ENCODE assay signal across 9 cellular contexts in genomic region chr9:136687721-136688223, GRCh38. TPM values are rescaled to one million over a fixed set of nuclear protein-coding genes. Genes with fewer than 3 reads are reported as not detected.
A peak's percentile ranks its signal among the peaks of the same experiment; 100 is the strongest.
DNase-seq lines count a peak whose midpoint lies in the region; ATAC-seq and TF ChIP-seq lines count a peak whose summit lies in the region.
"Had no signal": no experiment of that assay in that cellular context is flagged by ENCODE, and none has a peak within 500 bp of the region (broad histone marks: within the 10 kb centered on the region; RNA-seq: fewer than 3 reads in every experiment).

No MANE protein-coding gene starts in this region.

- no peak for TF ChIP-seq POLR2A in testis (IDR thresholded peaks at IDR 0.05)

- H3K27ac ChIP-seq in SK-N-MC = no peak overlapping the region
- H3K27ac ChIP-seq in testis = peak overlapping the region; percentile 20 to 76

- H3K9ac ChIP-seq in SK-N-MC (ENCODE audit: insufficient read length) = no peak overlapping the region

- H3K27ac Mint-ChIP-seq in activated CD8-positive, alpha-beta memory T cell treated with anti-CD3 and anti-CD28 coated beads, Interleukin-2, amount 10 ng/mL, durations not matched to agents 7 days and 5 days = no peak overlapping the region

- H3K4me1 Mint-ChIP-seq in activated CD8-positive, alpha-beta memory T cell treated with anti-CD3 and anti-CD28 coated beads, Interleukin-2, amount 10 ng/mL, durations not matched to agents 7 days and 5 days = peaks cover 13% of the 10 kb centered on the region

- no peaks in the 10 kb centered on the region for H3K9me3 ChIP-seq in SK-N-MC (ENCODE audit: low read depth, low read length)
- H3K9me3 ChIP-seq in testis = no peaks in the 10 kb centered on the region

- no peaks in the 10 kb centered on the region for H3K9me3 Mint-ChIP-seq in activated CD8-positive, alpha-beta memory T cell treated with anti-CD3 and anti-CD28 coated beads, Interleukin-2, amount 10 ng/mL, durations not matched to agents 7 days and 5 days (ENCODE audit: low read depth)

- in situ Hi-C loops in GM13976 (cut with MboI; ENCODE audit: low sequenced_read_pairs, unreplicated experiment) = no loop called here

- DNase-seq in activated CD8-positive, alpha-beta memory T cell treated with anti-CD3 and anti-CD28 coated beads, Interleukin-2, amount 10 ng/mL, durations not matched to agents 7 days and 5 days = peak; percentile 59
- DNase-seq in activated CD8-positive, alpha-beta memory T cell treated with anti-CD3 and anti-CD28 coated beads, Interleukin-2, amount 50 U/mL, for 48 hours = no peak
- DNase-seq in SK-N-MC (ENCODE audit: low read depth, low spot score) (no peak), testis (no peak), GM13976 (ENCODE audit: low spot score) (no peak)

- CTCF ChIA-PET in activated CD8-positive, alpha-beta memory T cell treated with anti-CD3 and anti-CD28 coated beads, Interleukin-2, amount 10 ng/mL, durations not matched to agents 7 days and 5 days (lab: Charles Lee) = interaction anchor here (1.2 to 7.6 kb wide), 5 partner anchors 12 to 155 kb away, joined by 3 to 33 read pairs (median 10); no protein-coding TSS in a partner anchor

- H3K36me3 ChIP-seq in SK-N-MC (ENCODE audit: insufficient read depth, low read length) = no peaks in the 10 kb centered on the region
- H3K36me3 ChIP-seq in testis (ENCODE audit: low read depth, missing control alignments) = no peaks in the 10 kb centered on the region

- H3K36me3 Mint-ChIP-seq in activated CD8-positive, alpha-beta memory T cell treated with anti-CD3 and anti-CD28 coated beads, Interleukin-2, amount 10 ng/mL, durations not matched to agents 7 days and 5 days = no peaks in the 10 kb centered on the region

- H3K4me3 ChIP-seq in SK-N-MC = peak overlapping the region; percentile 90; the same call in 1 of the 2 replicates
- peak overlapping the region; percentile 20 for H3K4me3 ChIP-seq in iPS-11a (ENCODE audit: low read depth, low read length)
- H3K4me3 ChIP-seq in testis = peak overlapping the region; percentile 57 to 87

- H3K27me3 ChIP-seq in testis = no peaks in the 10 kb centered on the region

- peaks cover 19% of the 10 kb centered on the region for H3K4me1 ChIP-seq in testis

- H3K4me3 Mint-ChIP-seq in activated CD8-positive, alpha-beta memory T cell treated with anti-CD3 and anti-CD28 coated beads, Interleukin-2, amount 10 ng/mL, durations not matched to agents 7 days and 5 days = no peak overlapping the region

- peak; percentile 8 for ATAC-seq in activated CD8-positive, alpha-beta memory T cell treated with anti-CD3 and anti-CD28 coated beads, Interleukin-2, amount 10 ng/mL, durations not matched to agents 7 days and 5 days
- ATAC-seq in GM18519 (IDR thresholded peaks at IDR 0.05; ENCODE audit: low FRiP score, unreplicated experiment) (no peak), GM18907 (IDR thresholded peaks at IDR 0.05; ENCODE audit: unreplicated experiment) (no peak)

- TF ChIP-seq CTCF in testis (IDR thresholded peaks at IDR 0.05) = no peak
- no peak for TF ChIP-seq CTCF in GM13976 (IDR thresholded peaks at IDR 0.05; ENCODE audit: borderline replicate concordance, control extremely low read depth, extremely low read depth, insufficient read depth, missing control alignments)

- peaks cover 10% of the 10 kb centered on the region for H3K27me3 Mint-ChIP-seq in activated CD8-positive, alpha-beta memory T cell treated with anti-CD3 and anti-CD28 coated beads, Interleukin-2, amount 10 ng/mL, durations not matched to agents 7 days and 5 days

- intact Hi-C loops in testis (cut with DNase I; ENCODE audit: low total_unique reads) = no loop called here

- 38 to 40% methylated on average over 1 to 26 of the region's 37 CpGs for WGBS in testis, 2 donors

RNA-seq across cellular contexts. Expression of gene AGPAT2, which starts 0.5 kb away (rescaled TPM):
- 10 to 100 TPM; 16.9 to 20.5 TPM for total RNA-seq in activated CD8-positive, alpha-beta memory T cell treated with anti-CD3 and anti-CD28 coated beads, Interleukin-2, amount 10 ng/mL, durations not matched to agents 7 days and 5 days
- total RNA-seq in testis = 10 to 100 TPM; 46.6 to 52.7 TPM
- 34.2 TPM for polyA plus RNA-seq in testis (ENCODE audit: insufficient read depth, low read depth, low replicate concordance)

RNA-seq across cellular contexts. Expression of gene DIPK1B, which starts 24.6 kb away (rescaled TPM):
- total RNA-seq in activated CD8-positive, alpha-beta memory T cell treated with anti-CD3 and anti-CD28 coated beads, Interleukin-2, amount 10 ng/mL, durations not matched to agents 7 days and 5 days = not detected
- total RNA-seq in testis = 10 to 100 TPM; 28.7 to 36.2 TPM
- 23.3 TPM for polyA plus RNA-seq in testis (ENCODE audit: insufficient read depth, low read depth, low replicate concordance)
- total RNA-seq: RPMI7951 had no signal

RNA-seq across cellular contexts. Expression of gene EGFL7, which starts 25.1 kb away (rescaled TPM):
- 1 to 10 TPM in 1 of 2 experiments, under 1 TPM in 1; 0.29 to 1.1 TPM for total RNA-seq in activated CD8-positive, alpha-beta memory T cell treated with anti-CD3 and anti-CD28 coated beads, Interleukin-2, amount 10 ng/mL, durations not matched to agents 7 days and 5 days
- 100 to 1,000 TPM; 101 to 106 TPM for total RNA-seq in testis
- polyA plus RNA-seq in testis (ENCODE audit: insufficient read depth, low read depth, low replicate concordance) = 68.5 TPM

RNA-seq across cellular contexts. Expression of gene LCN10, which starts 55.0 kb away (rescaled TPM):
- under 1 TPM in 1 of 2 experiments, not detected in 1; 0.68 TPM for total RNA-seq in activated CD8-positive, alpha-beta memory T cell treated with anti-CD3 and anti-CD28 coated beads, Interleukin-2, amount 10 ng/mL, durations not matched to agents 7 days and 5 days
- 10 to 100 TPM in 1 of 2 donors, 1 to 10 TPM in 1; 8.3 to 11.7 TPM for total RNA-seq in testis
- polyA plus RNA-seq in testis (ENCODE audit: insufficient read depth, low read depth, low replicate concordance) = 8.7 TPM
- total RNA-seq: RPMI7951 had no signal

Comparison
In these comparisons a context has a peak if more than half of its experiments do, and no peak if none do; other contexts are left out.
1. H3K4me3 ChIP-seq: peak in every context shown above with its lines; median percentile 90 in SK-N-MC; 72 in testis; 20 in iPS-11a.
2. RNA of gene DIPK1B, which starts 24.6 kb away (total RNA-seq): 28.7 to 36.2 TPM in testis; not detected in activated CD8-positive, alpha-beta memory T cell treated with anti-CD3 and anti-CD28 coated beads, Interleukin-2, amount 10 ng/mL, durations not matched to agents 7 days and 5 days; every median in the first group is over 10 times any median in the second.
3. RNA of gene EGFL7, which starts 25.1 kb away (total RNA-seq): 101 to 106 TPM in testis; 0.29 to 1.1 TPM in activated CD8-positive, alpha-beta memory T cell treated with anti-CD3 and anti-CD28 coated beads, Interleukin-2, amount 10 ng/mL, durations not matched to agents 7 days and 5 days; every median in the first group is over 10 times any median in the second.